18 cellular contexts compared by ENCODE assay signal in the genomic region with DNA sequence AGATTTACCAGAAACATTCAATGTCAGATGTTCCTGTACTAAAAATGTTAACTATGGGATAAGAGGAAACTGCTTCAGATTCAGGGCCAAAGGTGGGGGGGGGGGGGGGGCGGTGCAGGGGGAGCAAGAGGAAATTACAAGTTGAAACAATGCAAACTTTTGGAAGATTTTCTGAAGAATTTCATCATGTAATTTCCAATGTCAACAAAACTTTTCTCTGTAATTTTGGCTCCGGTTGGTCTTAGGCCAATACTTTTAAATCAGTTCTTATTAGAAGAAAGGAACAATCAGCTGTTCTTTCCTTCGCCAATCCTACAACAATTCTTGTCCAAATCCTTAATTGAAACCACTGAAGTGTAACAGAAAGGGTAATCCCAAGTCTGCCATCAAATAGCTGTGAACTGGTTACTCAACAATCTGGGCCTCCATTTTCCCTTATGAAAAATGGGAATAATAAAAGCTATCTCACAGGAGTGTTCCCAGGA. TPM values are rescaled to one million over a fixed set of nuclear protein-coding genes. Genes with fewer than 3 reads are reported as not detected.
DNase-seq lines count a peak whose midpoint lies in the region; ATAC-seq and TF ChIP-seq lines count a peak whose summit lies in the region.
"Had no signal": no experiment of that assay in that cellular context is flagged by ENCODE, and none has a peak within 500 bp of the region (broad histone marks: within the 10 kb centered on the region; RNA-seq: fewer than 3 reads in every experiment).

No MANE protein-coding gene starts in this region.

- H3K27me3 ChIP-seq in ACC112 (ENCODE audit: insufficient read depth, low read length) (no peaks in the 10 kb centered on the region), RWPE2 (ENCODE audit: insufficient read depth, poor library complexity, severe bottlenecking) (no peaks in the 10 kb centered on the region)
- H3K27me3 ChIP-seq: SJSA1, tibial nerve had no signal

- H3K4me3 ChIP-seq in ACC112 (ENCODE audit: low read depth, low read length) (peak overlapping the region; percentile 3; the same call in 1 of the 2 replicates), RWPE2 (ENCODE audit: severe bottlenecking) (no peak overlapping the region)
- H3K4me3 ChIP-seq: SJSA1, tibial nerve had no signal

- H3K36me3 Mint-ChIP-seq in activated T-helper 17 cell treated with anti-CD3 and anti-CD28 coated beads, Interleukin-2, amount 50 U/mL, for 72 hours (ENCODE audit: low read depth), result peaks cover 16% of the 10 kb centered on the region
- H3K36me3 Mint-ChIP-seq: naive B cell had no signal

- no peak overlapping the region for H2AFZ ChIP-seq in ACC112 (ENCODE audit: low read length, unreplicated experiment)

- no peaks in the 10 kb centered on the region for H3K36me3 ChIP-seq in ACC112 (ENCODE audit: insufficient read depth, low read length)
- H3K36me3 ChIP-seq in RWPE2 (ENCODE audit: low read depth), result peaks cover 42% of the 10 kb centered on the region

- no peaks in the 10 kb centered on the region for H3K27me3 Mint-ChIP-seq in activated T-helper 17 cell treated with anti-CD3 and anti-CD28 coated beads, Interleukin-2, amount 50 U/mL, for 72 hours
- H3K27me3 Mint-ChIP-seq: naive B cell had no signal

- ATAC-seq in RWPE2 (ENCODE audit: low read depth) (no peak), GM21447 (IDR thresholded peaks at IDR 0.05; ENCODE audit: unreplicated experiment) (no peak)
- ATAC-seq in activated T-helper 17 cell treated with anti-CD3 and anti-CD28 coated beads, Interleukin-2, amount 50 U/mL, for 72 hours (replicated peaks), result no peak

- H3K4me1 ChIP-seq in ACC112 (ENCODE audit: control insufficient read depth, insufficient read depth, low read length, unreplicated experiment) (peaks cover 46% of the 10 kb centered on the region), RWPE2 (ENCODE audit: insufficient read depth, poor library complexity, severe bottlenecking) (peaks cover 21% of the 10 kb centered on the region)
- H3K4me1 ChIP-seq: SJSA1 had no signal

- DNase-seq in RWPE2 (ENCODE audit: low spot score) (no peak), fibroblast of gingiva (ENCODE audit: low read depth) (peak; percentile 88), myocyte (ENCODE audit: low read depth) (peak; percentile 13), OCI-M1 (lab: John Stamatoyannopoulos, UW) (no peak)
- no peak for DNase-seq in activated CD4-positive, alpha-beta T cell treated with anti-CD3 and anti-CD28 coated beads for 4 hours
- DNase-seq: activated CD4-positive, alpha-beta T cell treated with anti-CD3 and anti-CD28 coated beads, Interleukin-2, amount 50 U/mL, for 48 hours; aorta; effector CD4-positive, alpha-beta T cell; glutamatergic neuron; kidney glomerular epithelial cell; naive B cell; NCI-H1436; NCI-H226 had no signal

- H3K27ac Mint-ChIP-seq in activated T-helper 17 cell treated with anti-CD3 and anti-CD28 coated beads, Interleukin-2, amount 50 U/mL, for 72 hours, result no peak overlapping the region

- no peak for TF ChIP-seq CTCF in RWPE2 (IDR thresholded peaks at IDR 0.05; ENCODE audit: poor library complexity, severe bottlenecking)

- peaks cover 59% of the 10 kb centered on the region for H3K79me2 ChIP-seq in ACC112 (ENCODE audit: control insufficient read depth, insufficient read depth, low read length, unreplicated experiment)

- H3K4me1 Mint-ChIP-seq in activated T-helper 17 cell treated with anti-CD3 and anti-CD28 coated beads, Interleukin-2, amount 50 U/mL, for 72 hours, result peaks cover 8% of the 10 kb centered on the region

- no peaks in the 10 kb centered on the region for H3K9me3 Mint-ChIP-seq in activated T-helper 17 cell treated with anti-CD3 and anti-CD28 coated beads, Interleukin-2, amount 50 U/mL, for 72 hours
- H3K9me3 Mint-ChIP-seq: naive B cell had no signal

- peak overlapping the region; percentile 64 for H3K27ac ChIP-seq in ACC112 (ENCODE audit: low read depth, low read length)
- peak overlapping the region; percentile 22 for H3K27ac ChIP-seq in RWPE2 (ENCODE audit: poor library complexity, severe bottlenecking)
- H3K27ac ChIP-seq: SJSA1 had no signal

- H3K4me3 Mint-ChIP-seq in activated T-helper 17 cell treated with anti-CD3 and anti-CD28 coated beads, Interleukin-2, amount 50 U/mL, for 72 hours, result no peak overlapping the region
- H3K4me3 Mint-ChIP-seq: naive B cell had no signal

- H3K9me3 ChIP-seq in RWPE2 (ENCODE audit: severe bottlenecking), result no peaks in the 10 kb centered on the region
- H3K9me3 ChIP-seq: SJSA1, tibial nerve had no signal

RNA-seq across cellular contexts. Expression of gene UQCC1, which starts 13.1 kb away (rescaled TPM):
- 54.8 and 75.1 TPM in 2 replicates for total RNA-seq in myocyte
- polyA plus RNA-seq in myocyte (2012), result 43.6 TPM
- total RNA-seq in activated T-helper 17 cell treated with anti-CD3 and anti-CD28 coated beads, Interleukin-2, amount 50 U/mL, for 72 hours, result 10 to 100 TPM; 76.3 to 79.3 TPM

RNA-seq across cellular contexts. Expression of gene GDF5, which starts 39.3 kb away (rescaled TPM):
- 2.9 and 4.0 TPM in 2 replicates for total RNA-seq in myocyte
- polyA plus RNA-seq in myocyte (2012), result 0.16 TPM
- total RNA-seq in activated T-helper 17 cell treated with anti-CD3 and anti-CD28 coated beads, Interleukin-2, amount 50 U/mL, for 72 hours, result not detected
- total RNA-seq: SJSA1 had no signal

RNA-seq across cellular contexts. Expression of gene CEP250, which starts 56.7 kb away (rescaled TPM):
- 28.9 and 37.6 TPM in 2 replicates for total RNA-seq in myocyte
- 25.6 TPM for polyA plus RNA-seq in myocyte (2012)
- total RNA-seq in activated T-helper 17 cell treated with anti-CD3 and anti-CD28 coated beads, Interleukin-2, amount 50 U/mL, for 72 hours, result 10 to 100 TPM; 77.8 to 88.3 TPM

Comparison
In these comparisons a context has a peak if more than half of its experiments do, and no peak if none do; other contexts are left out.
1. DNase-seq: peak in fibroblast of gingiva (single experiment) and myocyte (single experiment); none in RWPE2 (single experiment), activated CD4-positive, alpha-beta T cell treated with anti-CD3 and anti-CD28 coated beads for 4 hours (0 of 2) and OCI-M1 (single experiment).